15 cellular contexts compared by ENCODE assay signal in genomic region chr3:52249683-52250082, GRCh38. TPM values are rescaled to one million over a fixed set of nuclear protein-coding genes. Genes with fewer than 3 reads are reported as not detected.
DNase-seq lines count a peak whose midpoint lies in the region; ATAC-seq, FAIRE-seq and TF ChIP-seq lines count a peak whose summit lies in the region.
"Had no signal": no experiment of that assay in that cellular context is flagged by ENCODE, and none has a peak within 500 bp of the region (broad histone marks: within the 10 kb centered on the region; RNA-seq: fewer than 3 reads in every experiment).

No MANE protein-coding gene starts in this region.

- TF ChIP-seq POLR2A in GM12892 (IDR thresholded peaks at IDR 0.05; ENCODE audit: low read depth, low read length): no peak

- peaks cover 20% of the 10 kb centered on the region for H3K36me3 ChIP-seq in CD4-positive, CD25-positive, alpha-beta regulatory T cell (ENCODE audit: control insufficient read depth, insufficient read depth, low read length)
- H3K36me3 ChIP-seq in H7 (replicated peaks; ENCODE audit: control insufficient read depth, insufficient read depth, low read length): peaks cover 13% of the 10 kb centered on the region
- H3K36me3 ChIP-seq: uterus had no signal

- no peaks in the 10 kb centered on the region for H3K27me3 Mint-ChIP-seq in CD4-positive, CD25-positive, alpha-beta regulatory T cell
- peaks cover 7% of the 10 kb centered on the region for H3K27me3 Mint-ChIP-seq in HFFc6 (ENCODE audit: insufficient read depth)
- H3K27me3 Mint-ChIP-seq in brain: peaks cover 27% of the 10 kb centered on the region
- no peaks in the 10 kb centered on the region for H3K27me3 Mint-ChIP-seq in natural killer cell treated with Interleukin-12 subunit alpha and Interleukin-12 subunit beta and Interleukin-15 and Interleukin-18, amount 100 ng/mL, for 72 hours

- no peaks in the 10 kb centered on the region for H3K9me3 ChIP-seq in CD4-positive, CD25-positive, alpha-beta regulatory T cell (ENCODE audit: control insufficient read depth in 2 of 2, low read length in 2 of 2)
- H3K9me3 ChIP-seq: SJSA1, uterus had no signal

- no peak for DNase-seq in CD4-positive, CD25-positive, alpha-beta regulatory T cell
- DNase-seq in HFFc6 (no peak), H7 (no peak), GM12892 (ENCODE audit: insufficient read length) (no peak), HUDEP-2 (lab: John Stamatoyannopoulos, UW; ENCODE audit: unreplicated experiment in 76 of 76) (no peak)
- DNase-seq in natural killer cell treated with Interleukin-12 subunit alpha and Interleukin-12 subunit beta and Interleukin-15 and Interleukin-18, amount 100 ng/mL, for 72 hours (ENCODE audit: low spot score): no peak
- DNase-seq: MV-4-11; NCI-H2227 treated with DMSO at 0.1 percent for 48 hours; stimulated activated CD4-positive, alpha-beta T cell treated with anti-CD3 and anti-CD28 coated beads, Interleukin-1b, Interleukin-23, amount 100 ng/mL, for 48 hours had no signal

- peaks cover 79% of the 10 kb centered on the region for H3K4me1 ChIP-seq in CD4-positive, CD25-positive, alpha-beta regulatory T cell (ENCODE audit: control insufficient read depth, insufficient read depth, low read length, poor library complexity, severe bottlenecking)
- H3K4me1 ChIP-seq: uterus had no signal

- H3K36me3 Mint-ChIP-seq in CD4-positive, CD25-positive, alpha-beta regulatory T cell: peaks cover 35% of the 10 kb centered on the region
- H3K36me3 Mint-ChIP-seq in HFFc6 (ENCODE audit: low read depth): peaks cover 16% of the 10 kb centered on the region; the same call in 1 of the 2 replicates
- peaks cover 36% of the 10 kb centered on the region for H3K36me3 Mint-ChIP-seq in brain
- H3K36me3 Mint-ChIP-seq in natural killer cell treated with Interleukin-12 subunit alpha and Interleukin-12 subunit beta and Interleukin-15 and Interleukin-18, amount 100 ng/mL, for 72 hours: peaks cover 10% of the 10 kb centered on the region

- peak overlapping the region in 3 of 4 donors; percentile 12 to 96 (median 70) for H3K4me3 Mint-ChIP-seq in CD4-positive, CD25-positive, alpha-beta regulatory T cell
- H3K4me3 Mint-ChIP-seq in HFFc6: no peak overlapping the region
- H3K4me3 Mint-ChIP-seq in brain: no peak overlapping the region
- H3K4me3 Mint-ChIP-seq in natural killer cell treated with Interleukin-12 subunit alpha and Interleukin-12 subunit beta and Interleukin-15 and Interleukin-18, amount 100 ng/mL, for 72 hours: no peak overlapping the region

- FAIRE-seq in GM12892 (lab: Jason Lieb, UNC): no peak
- FAIRE-seq: bronchial epithelial cell, endometrium, keratinocyte had no signal

- H3K27ac Mint-ChIP-seq in CD4-positive, CD25-positive, alpha-beta regulatory T cell: peak overlapping the region; percentile 17 to 89 (median 84)
- H3K27ac Mint-ChIP-seq in HFFc6 (peak overlapping the region; percentile 22; the same call in 1 of the 2 replicates), brain (peak overlapping the region in 3 of 5 experiments; percentile 46 to 94 (median 82))
- peak overlapping the region; percentile 29 to 90 for H3K27ac Mint-ChIP-seq in natural killer cell treated with Interleukin-12 subunit alpha and Interleukin-12 subunit beta and Interleukin-15 and Interleukin-18, amount 100 ng/mL, for 72 hours

- H3K27ac ChIP-seq in CD4-positive, CD25-positive, alpha-beta regulatory T cell (ENCODE audit: insufficient read depth, low read length, poor library complexity, severe bottlenecking): no peak overlapping the region
- H3K27ac ChIP-seq: SJSA1, uterus had no signal

- no peaks in the 10 kb centered on the region for H3K9me3 Mint-ChIP-seq in CD4-positive, CD25-positive, alpha-beta regulatory T cell
- no peaks in the 10 kb centered on the region for H3K9me3 Mint-ChIP-seq in HFFc6
- peaks cover 0 to 2% (median 0%) of the 10 kb centered on the region in 5 experiments for H3K9me3 Mint-ChIP-seq in brain
- H3K9me3 Mint-ChIP-seq in natural killer cell treated with Interleukin-12 subunit alpha and Interleukin-12 subunit beta and Interleukin-15 and Interleukin-18, amount 100 ng/mL, for 72 hours: no peaks in the 10 kb centered on the region

- no peak for ATAC-seq in CD4-positive, CD25-positive, alpha-beta regulatory T cell (ENCODE audit: low read depth in 2 of 2)
- no peak for ATAC-seq in natural killer cell treated with Interleukin-12 subunit alpha and Interleukin-12 subunit beta and Interleukin-15 and Interleukin-18, amount 100 ng/mL, for 72 hours

- TF ChIP-seq CTCF in HFFc6 (IDR thresholded peaks at IDR 0.05) (no peak), brain (conservative IDR thresholded peaks at IDR 0.05) (no peak)

- H3K4me3 ChIP-seq in CD4-positive, CD25-positive, alpha-beta regulatory T cell (ENCODE audit: low read depth, low read length): no peak overlapping the region
- no peak overlapping the region for H3K4me3 ChIP-seq in H7 (ENCODE audit: insufficient read depth, low read depth, low read length)
- H3K4me3 ChIP-seq: SJSA1, uterus had no signal

- no peaks in the 10 kb centered on the region for H3K27me3 ChIP-seq in CD4-positive, CD25-positive, alpha-beta regulatory T cell (ENCODE audit: control insufficient read depth, insufficient read depth, low read length)
- peaks cover 23% of the 10 kb centered on the region for H3K27me3 ChIP-seq in H7 (ENCODE audit: control insufficient read depth, insufficient read depth, low read length)
- H3K27me3 ChIP-seq: SJSA1, uterus had no signal

- H3K4me1 Mint-ChIP-seq in CD4-positive, CD25-positive, alpha-beta regulatory T cell: peaks cover 4 to 94% (median 59%) of the 10 kb centered on the region in 4 donors
- H3K4me1 Mint-ChIP-seq in HFFc6 (ENCODE audit: low read depth) (peaks cover 22% of the 10 kb centered on the region), brain (peaks cover 21% of the 10 kb centered on the region)
- peaks cover 64 to 71% of the 10 kb centered on the region in 2 donors for H3K4me1 Mint-ChIP-seq in natural killer cell treated with Interleukin-12 subunit alpha and Interleukin-12 subunit beta and Interleukin-15 and Interleukin-18, amount 100 ng/mL, for 72 hours (ENCODE audit: low read depth in 2 of 2)

RNA-seq across cellular contexts. Expression of gene PPM1M, which starts 4.1 kb away (rescaled TPM):
- 80.7 TPM for total RNA-seq in CD4-positive, CD25-positive, alpha-beta regulatory T cell
- 100 to 1,000 TPM in 1 of 4 donors, 10 to 100 TPM in 3; 55.5 to 104 (median 74.9) TPM for polyA plus RNA-seq in CD4-positive, CD25-positive, alpha-beta regulatory T cell
- 10 to 100 TPM; 20.8 to 23.4 (median 20.9) TPM for total RNA-seq in HFFc6 (2021; fragmentation: NEBNext Ultra II Directional; extraction: Animal tissue kit (Norgen Biotek cat#: 25700))
- polyA plus RNA-seq in brain (ENCODE audit: insufficient read depth, low read depth, low replicate concordance): 15.2 TPM
- 10 to 100 TPM; 45.7 to 47.7 TPM for total RNA-seq in natural killer cell treated with Interleukin-12 subunit alpha and Interleukin-12 subunit beta and Interleukin-15 and Interleukin-18, amount 100 ng/mL, for 72 hours
- total RNA-seq in H7 (2014; rRNA removed; shearing (Covaris generic)): 2.9 and 4.5 TPM in 2 replicates
- polyA plus RNA-seq in GM12892 (2012; ENCODE audit: missing spikeins): 24.1 TPM

RNA-seq across cellular contexts. Expression of gene TWF2, which starts 10.7 kb away (rescaled TPM):
- total RNA-seq in CD4-positive, CD25-positive, alpha-beta regulatory T cell: 62.4 TPM
- 100 to 1,000 TPM; 116 to 142 (median 131) TPM for polyA plus RNA-seq in CD4-positive, CD25-positive, alpha-beta regulatory T cell
- total RNA-seq in HFFc6 (2021; fragmentation: NEBNext Ultra II Directional; extraction: Animal tissue kit (Norgen Biotek cat#: 25700)): 10 to 100 TPM; 73.9 to 83.0 (median 80.7) TPM
- polyA plus RNA-seq in brain (ENCODE audit: insufficient read depth, low read depth, low replicate concordance): 49.4 TPM
- 100 to 1,000 TPM in 1 of 2 donors, 10 to 100 TPM in 1; 90.3 to 117 TPM for total RNA-seq in natural killer cell treated with Interleukin-12 subunit alpha and Interleukin-12 subunit beta and Interleukin-15 and Interleukin-18, amount 100 ng/mL, for 72 hours
- total RNA-seq in H7 (2014; rRNA removed; shearing (Covaris generic)): 85.8 and 99.0 TPM in 2 replicates
- 26.4 TPM for polyA plus RNA-seq in GM12892 (2012; ENCODE audit: missing spikeins)

RNA-seq across cellular contexts. Expression of gene TLR9, which starts 24.2 kb away (rescaled TPM):
- total RNA-seq in CD4-positive, CD25-positive, alpha-beta regulatory T cell: 0.27 TPM
- polyA plus RNA-seq in CD4-positive, CD25-positive, alpha-beta regulatory T cell: under 1 TPM in 1 of 4 donors, not detected in 3; 0.16 TPM
- not detected for total RNA-seq in HFFc6 (2021; fragmentation: NEBNext Ultra II Directional; extraction: Animal tissue kit (Norgen Biotek cat#: 25700))
- 0.19 TPM for polyA plus RNA-seq in brain (ENCODE audit: insufficient read depth, low read depth, low replicate concordance)
- under 1 TPM; 0.10 to 0.39 TPM for total RNA-seq in natural killer cell treated with Interleukin-12 subunit alpha and Interleukin-12 subunit beta and Interleukin-15 and Interleukin-18, amount 100 ng/mL, for 72 hours
- not detected in 2 replicates for total RNA-seq in H7 (2014; rRNA removed; shearing (Covaris generic))
- polyA plus RNA-seq in GM12892 (2012; ENCODE audit: missing spikeins): 0.30 TPM
- total RNA-seq: bronchial epithelial cell, SJSA1 had no signal
- polyA plus RNA-seq: keratinocyte had no signal

RNA-seq across cellular contexts. Expression of gene WDR82, which starts 28.8 kb away (rescaled TPM):
- 116 TPM for total RNA-seq in CD4-positive, CD25-positive, alpha-beta regulatory T cell
- 100 to 1,000 TPM in 2 of 4 donors, 10 to 100 TPM in 2; 85.9 to 111 (median 103) TPM for polyA plus RNA-seq in CD4-positive, CD25-positive, alpha-beta regulatory T cell
- 10 to 100 TPM; 55.2 to 62.0 (median 58.6) TPM for total RNA-seq in HFFc6 (2021; fragmentation: NEBNext Ultra II Directional; extraction: Animal tissue kit (Norgen Biotek cat#: 25700))
- 66.7 TPM for polyA plus RNA-seq in brain (ENCODE audit: insufficient read depth, low read depth, low replicate concordance)
- total RNA-seq in natural killer cell treated with Interleukin-12 subunit alpha and Interleukin-12 subunit beta and Interleukin-15 and Interleukin-18, amount 100 ng/mL, for 72 hours: 10 to 100 TPM; 82.8 to 87.4 TPM
- total RNA-seq in H7 (2014; rRNA removed; shearing (Covaris generic)): 60.3 and 63.8 TPM in 2 replicates
- polyA plus RNA-seq in GM12892 (2012; ENCODE audit: missing spikeins): 34.7 TPM

RNA-seq across cellular contexts. Expression of gene GLYCTK, which starts 37.9 kb away (rescaled TPM):
- total RNA-seq in CD4-positive, CD25-positive, alpha-beta regulatory T cell: 41.8 TPM
- 10 to 100 TPM; 11.1 to 17.9 (median 13.1) TPM for polyA plus RNA-seq in CD4-positive, CD25-positive, alpha-beta regulatory T cell
- 1 to 10 TPM; 7.0 to 9.9 (median 8.7) TPM for total RNA-seq in HFFc6 (2021; fragmentation: NEBNext Ultra II Directional; extraction: Animal tissue kit (Norgen Biotek cat#: 25700))
- 2.6 TPM for polyA plus RNA-seq in brain (ENCODE audit: insufficient read depth, low read depth, low replicate concordance)
- 10 to 100 TPM; 26.0 to 34.2 TPM for total RNA-seq in natural killer cell treated with Interleukin-12 subunit alpha and Interleukin-12 subunit beta and Interleukin-15 and Interleukin-18, amount 100 ng/mL, for 72 hours
- 6.1 and 8.5 TPM in 2 replicates for total RNA-seq in H7 (2014; rRNA removed; shearing (Covaris generic))
- 7.1 TPM for polyA plus RNA-seq in GM12892 (2012; ENCODE audit: missing spikeins)

Comparison
In these comparisons a context has a peak if more than half of its experiments do, and no peak if none do; other contexts are left out.
1. H3K27ac Mint-ChIP-seq: peak in every context shown above with its lines; median percentile 84 in CD4-positive, CD25-positive, alpha-beta regulatory T cell; 82 in brain; 60 in natural killer cell treated with Interleukin-12 subunit alpha and Interleukin-12 subunit beta and Interleukin-15 and Interleukin-18, amount 100 ng/mL, for 72 hours; 22 in HFFc6.
2. H3K4me3 Mint-ChIP-seq: peak in CD4-positive, CD25-positive, alpha-beta regulatory T cell (3 of 4); none in HFFc6 (single experiment), brain (0 of 5) and natural killer cell treated with Interleukin-12 subunit alpha and Interleukin-12 subunit beta and Interleukin-15 and Interleukin-18, amount 100 ng/mL, for 72 hours (single experiment).